ENCODE assay signal across 18 cellular contexts in genomic region chr2:232537499-232537898, GRCh38. TPM values are rescaled to one million over a fixed set of nuclear protein-coding genes. Genes with fewer than 3 reads are reported as not detected.
DNase-seq lines count a peak whose midpoint lies in the region; ATAC-seq, FAIRE-seq and TF ChIP-seq lines count a peak whose summit lies in the region.
"Had no signal": no experiment of that assay in that cellular context is flagged by ENCODE, and none has a peak within 500 bp of the region (broad histone marks: within the 10 kb centered on the region; RNA-seq: fewer than 3 reads in every experiment).

No MANE protein-coding gene starts in this region.

- H2BK15ac ChIP-seq in H1 (ENCODE audit: low read length), result no peak overlapping the region
- no peak overlapping the region for H2BK15ac ChIP-seq in mesendoderm (replicated peaks; ENCODE audit: low read depth)

- 93% methylated on average over 4 of the region's 4 CpGs; no CpG with 5 or more reads in 1 of the 2 experiments for WGBS in H1 (ENCODE audit: extremely low coverage in 1 of 2, insufficient coverage in 1 of 2, insufficient read length in 1 of 2, insufficient replicate concordance in 2 of 2, low coverage in 1 of 2, low lambda C conversion rate in 2 of 2, missing lambda C conversion rate in 1 of 2), 2 experiments
- WGBS in mesendoderm (ENCODE audit: extremely low coverage, insufficient coverage, low lambda C conversion rate), result no CpG with 5 or more reads among the region's 4 CpGs

- 0 out of 4 replicates have a peak, but pooled peaks cover 0 to 5% of the 10 kb centered on the region in 2 experiments for H3K9me3 ChIP-seq in H1 (ENCODE audit: insufficient read depth in 2 of 2, low read depth in 1 of 2, low read length in 1 of 2)
- H3K9me3 ChIP-seq: Caco-2 had no signal

- peaks cover 4 to 13% of the 10 kb centered on the region in 2 donors for H3K4me1 Mint-ChIP-seq in effector memory CD8-positive, alpha-beta T cell (ENCODE audit: low read depth in 2 of 2)
- no peaks in the 10 kb centered on the region for H3K4me1 Mint-ChIP-seq in progenitor cell of endocrine pancreas (ENCODE audit: low read depth)

- H2BK20ac ChIP-seq in H1 (ENCODE audit: low read length), result no peak overlapping the region

- no peak overlapping the region for H2AFZ ChIP-seq in H1 (ENCODE audit: low read length)

- H2BK12ac ChIP-seq in H1 (ENCODE audit: low read depth, low read length), result 0 out of 2 replicates have a peak overlapping the region, but pooled peaks have one; percentile 0

- H3K27me3 ChIP-seq in H7 (ENCODE audit: control insufficient read depth, insufficient read depth, low read length) (no peaks in the 10 kb centered on the region), H1 (replicated peaks in 1 of 4; ENCODE audit: control insufficient read depth in 3 of 4, extremely low read depth in 1 of 4, insufficient read depth in 3 of 4, low read length in 3 of 4) (no peaks in the 10 kb centered on the region), mesendoderm (ENCODE audit: insufficient read depth, low read length, poor library complexity) (no peaks in the 10 kb centered on the region)

- no peak for TF ChIP-seq RAD21 in H1 (IDR thresholded peaks at IDR 0.05 in 1 of 2, conservative IDR thresholded peaks at IDR 0.05 in 1 of 2; ENCODE audit: low read depth in 2 of 2, low read length in 2 of 2)

- H2AK5ac ChIP-seq in H1 (ENCODE audit: low read depth, low read length), result no peak overlapping the region; the same call in 1 of the 2 replicates
- no peak overlapping the region for H2AK5ac ChIP-seq in mesendoderm (ENCODE audit: low read length)

- no peak overlapping the region for H3K4me3 Mint-ChIP-seq in effector memory CD8-positive, alpha-beta T cell
- no peak overlapping the region for H3K4me3 Mint-ChIP-seq in progenitor cell of endocrine pancreas (ENCODE audit: low read depth)

- H3K9me3 Mint-ChIP-seq in effector memory CD8-positive, alpha-beta T cell, result no peaks in the 10 kb centered on the region
- no peaks in the 10 kb centered on the region for H3K9me3 Mint-ChIP-seq in progenitor cell of endocrine pancreas (ENCODE audit: low read depth)

- H4K20me1 ChIP-seq in H1 (replicated peaks in 1 of 2; ENCODE audit: control insufficient read depth in 1 of 2, insufficient read depth in 2 of 2, low read length in 2 of 2), result no peaks in the 10 kb centered on the region

- H2BK5ac ChIP-seq in H1 (ENCODE audit: low read depth, low read length) (no peak overlapping the region), mesendoderm (ENCODE audit: low read length) (no peak overlapping the region)

- H3K4me3 ChIP-seq in H7 (ENCODE audit: insufficient read depth, low read depth, low read length) (no peak overlapping the region), H1 (ENCODE audit: extremely low read depth in 1 of 4, insufficient read depth in 2 of 4, low read depth in 3 of 4, low read length in 4 of 4) (no peak overlapping the region), mesendoderm (ENCODE audit: low read length) (no peak overlapping the region)
- H3K4me3 ChIP-seq: GM12878 had no signal

- POLR2A ChIA-PET in H1 (lab: Charles Lee; ENCODE audit: partially characterized antibody), result interaction anchor here (1.2 to 2.4 kb wide), 2 partner anchors 10 to 13 kb away, joined by 5 to 16 read pairs; partner anchors contain the start of genes EIF4E2 and TIGD1

- TF ChIP-seq EP300 in H1 (IDR thresholded peaks at IDR 0.05; ENCODE audit: borderline replicate concordance in 1 of 2, low read depth in 2 of 2, low read length in 2 of 2), result no peak

- no peak overlapping the region for H3K14ac ChIP-seq in H1 (ENCODE audit: insufficient read length)

- H3K27ac Mint-ChIP-seq in effector memory CD8-positive, alpha-beta T cell, result no peak overlapping the region
- no peak overlapping the region for H3K27ac Mint-ChIP-seq in progenitor cell of endocrine pancreas

- H3K4me1 ChIP-seq in H1 (replicated peaks in 1 of 4; ENCODE audit: control insufficient read depth in 3 of 4, insufficient read depth in 4 of 4, low read length in 3 of 4) (peaks cover 0 to 18% (median 11%) of the 10 kb centered on the region in 4 experiments; a peak in 6 of 7 replicates), mesendoderm (ENCODE audit: control insufficient read depth, low read depth, low read length) (peaks cover 2% of the 10 kb centered on the region)
- H3K4me1 ChIP-seq: Caco-2 had no signal

- H3K9ac ChIP-seq in H1 (replicated peaks in 1 of 4; ENCODE audit: extremely low read depth in 1 of 4, low read depth in 3 of 4, low read length in 3 of 4) (no peak overlapping the region), mesendoderm (ENCODE audit: low read length) (no peak overlapping the region)

- H3K4me2 ChIP-seq in H1 (ENCODE audit: insufficient read depth in 1 of 2, low read depth in 2 of 2, low read length in 2 of 2) (no peak overlapping the region), mesendoderm (ENCODE audit: low read length) (no peak overlapping the region)

- H3K36me3 ChIP-seq in H7 (replicated peaks; ENCODE audit: control insufficient read depth, insufficient read depth, low read length) (no peaks in the 10 kb centered on the region), H1 (ENCODE audit: control insufficient read depth in 2 of 4, insufficient read depth in 4 of 4, low read length in 3 of 4) (no peaks in the 10 kb centered on the region), mesendoderm (ENCODE audit: control insufficient read depth, insufficient read depth, low read length) (no peaks in the 10 kb centered on the region)

- no peak for TF ChIP-seq POLR2A in H1 (IDR thresholded peaks at IDR 0.05; ENCODE audit: control extremely low read depth in 1 of 2, low read depth in 2 of 2, low read length in 2 of 2)

- H3K56ac ChIP-seq in H1 (replicated peaks; ENCODE audit: insufficient read length, low read depth, low read length), result no peak overlapping the region
- H3K56ac ChIP-seq in mesendoderm (ENCODE audit: low read length), result no peak overlapping the region

- DNase-seq in H7 (peak; percentile 26), H1 (ENCODE audit: low read depth in 1 of 2, low spot score in 2 of 2) (no peak), mesendoderm (no peak), sciatic nerve (ENCODE audit: low spot score) (peak; percentile 40), OCI-M2 (lab: John Stamatoyannopoulos, UW; ENCODE audit: unreplicated experiment) (no peak), NCI-H2081 (lab: John Stamatoyannopoulos, UW) (no peak), progenitor cell of endocrine pancreas (ENCODE audit: low spot score, unreplicated experiment) (no peak)
- DNase-seq in effector memory CD8-positive, alpha-beta T cell, result no peak
- DNase-seq: NCI-H146, NCI-H2227 treated with DMSO at 0.1 percent for 48 hours, NCI-H524 treated with DMSO at 0.1 percent for 48 hours had no signal

- H4K91ac ChIP-seq in H1 (replicated peaks; ENCODE audit: insufficient read length, low read length), result no peak overlapping the region

- H4K5ac ChIP-seq in H1 (ENCODE audit: insufficient read length, low read depth, low read length) (no peak overlapping the region), mesendoderm (ENCODE audit: low read length) (no peak overlapping the region)

- H3K18ac ChIP-seq in H1 (ENCODE audit: extremely low read depth, low read length), result no peak overlapping the region
- H3K18ac ChIP-seq in mesendoderm (ENCODE audit: low read length), result no peak overlapping the region

- 0 out of 2 replicates have a peak, but pooled peaks cover 1% of the 10 kb centered on the region for H3K23me2 ChIP-seq in H1 (ENCODE audit: low read depth, low read length)

- H3K4ac ChIP-seq in H1 (replicated peaks; ENCODE audit: insufficient read length, low read depth, low read length) (no peak overlapping the region), mesendoderm (ENCODE audit: low read depth, low read length) (no peak overlapping the region)

- H3K79me2 ChIP-seq in H1 (ENCODE audit: control insufficient read depth in 1 of 2, insufficient read depth in 2 of 2, low read length in 2 of 2) (no peaks in the 10 kb centered on the region), mesendoderm (ENCODE audit: control insufficient read depth, insufficient read depth, low read length) (no peaks in the 10 kb centered on the region)

- intact Hi-C loops in sciatic nerve (cut with DNase I), result no loop called here

- TF ChIP-seq CTCF in H1 (IDR thresholded peaks at IDR 0.05; ENCODE audit: control extremely low read depth in 1 of 3, insufficient read depth in 1 of 3, low read depth in 1 of 3, low read length in 3 of 3) (no peak), progenitor cell of endocrine pancreas (IDR thresholded peaks at IDR 0.05; ENCODE audit: unreplicated experiment) (no peak)

- H3K23ac ChIP-seq in H1 (ENCODE audit: insufficient read length), result no peak overlapping the region
- peak overlapping the region; percentile 29 for H3K23ac ChIP-seq in mesendoderm (ENCODE audit: low read length)

- H3K27ac ChIP-seq in H1 (ENCODE audit: low read depth, low read length) (no peak overlapping the region), mesendoderm (ENCODE audit: low read depth, low read length) (no peak overlapping the region)

- no peak for FAIRE-seq in H1 (lab: Jason Lieb, UNC)
- FAIRE-seq: GM12878, GM18507, GM19239 had no signal

- H3K79me1 ChIP-seq in H1 (ENCODE audit: low read depth, low read length), result no peaks in the 10 kb centered on the region
- no peaks in the 10 kb centered on the region for H3K79me1 ChIP-seq in mesendoderm (ENCODE audit: low read length)

- CTCF ChIA-PET in H1 (lab: Charles Lee; ENCODE audit: partially characterized antibody), result interaction anchor here (0.6 to 5.5 kb wide), 20 partner anchors 8 to 517 kb away, joined by 3 to 29 read pairs (median 4); partner anchors contain the start of genes CHRND, EIF4E2, PRSS56 and TIGD1

- H2BK120ac ChIP-seq in H1 (replicated peaks; ENCODE audit: low read depth, low read length) (no peak overlapping the region), mesendoderm (ENCODE audit: low read depth, low read length) (no peak overlapping the region)

- H4K8ac ChIP-seq in H1 (ENCODE audit: extremely low read depth, insufficient read depth, low read length) (no peak overlapping the region), mesendoderm (ENCODE audit: low read depth, low read length) (no peak overlapping the region)

- ATAC-seq in sciatic nerve, result no peak
- ATAC-seq in effector memory CD8-positive, alpha-beta T cell (replicated peaks), result no peak

- H3K36me3 Mint-ChIP-seq in effector memory CD8-positive, alpha-beta T cell (ENCODE audit: insufficient read depth), result peaks cover 5% of the 10 kb centered on the region
- H3K36me3 Mint-ChIP-seq in progenitor cell of endocrine pancreas (ENCODE audit: insufficient read depth), result no peaks in the 10 kb centered on the region
- H3K36me3 Mint-ChIP-seq: CD14-positive monocyte had no signal

- peaks cover 26 to 61% of the 10 kb centered on the region in 2 donors for H3K27me3 Mint-ChIP-seq in effector memory CD8-positive, alpha-beta T cell
- peaks cover 7% of the 10 kb centered on the region for H3K27me3 Mint-ChIP-seq in progenitor cell of endocrine pancreas

RNA-seq across cellular contexts. Expression of gene CHRNG, which starts 2.0 kb away (rescaled TPM):
- total RNA-seq in H7 (2014; rRNA removed; shearing (Covaris generic)), result not detected in 2 replicates
- not detected in 2 replicates for total RNA-seq in H1 (2021; fragmentation: NEBNext Ultra II Directional; extraction: Animal tissue kit (Norgen Biotek cat#: 25700))
- polyA plus RNA-seq in H1 (2011; rRNA removed), result 0.05 TPM in 2 replicates
- polyA plus RNA-seq in H1 (2011; cell fraction: cytosol; rRNA removed), result 0.08 TPM
- 0.14 TPM for polyA plus RNA-seq in H1 (2011; cell fraction: nucleus; rRNA removed)
- 0.09 to 0.12 TPM in 2 of 4 replicates, not detected in the others for polyA plus RNA-seq in H1 (2012, experiment 1 of 2)
- polyA plus RNA-seq in H1 (2012, experiment 2 of 2), result not detected
- 0.02 TPM for polyA plus RNA-seq in H1 (2013, experiment 1 of 2)
- not detected for polyA plus RNA-seq in H1 (2013, experiment 2 of 2)
- not detected in 2 replicates for polyA minus RNA-seq in H1 (2011; rRNA and poly(A)+ RNA removed)
- polyA minus RNA-seq in H1 (2011; cell fraction: cytosol; rRNA and poly(A)+ RNA removed), result not detected
- polyA minus RNA-seq in H1 (2011; cell fraction: nucleus; rRNA and poly(A)+ RNA removed), result not detected
- polyA plus RNA-seq in mesendoderm (2013, experiment 1 of 2), result not detected
- not detected for polyA plus RNA-seq in mesendoderm (2013, experiment 2 of 2)
- total RNA-seq in sciatic nerve (not detected), progenitor cell of endocrine pancreas (0.42 TPM in 1 of 2 replicates, not detected in the other)
- total RNA-seq: A673, Caco-2, GM12878, HT1080 had no signal
- polyA plus RNA-seq: CD14-positive monocyte had no signal

RNA-seq across cellular contexts. Expression of gene CHRND, which starts 11.5 kb away (rescaled TPM):
- not detected in 2 replicates for total RNA-seq in H7 (2014; rRNA removed; shearing (Covaris generic))
- total RNA-seq in H1 (2021; fragmentation: NEBNext Ultra II Directional; extraction: Animal tissue kit (Norgen Biotek cat#: 25700)), result not detected in 2 replicates
- polyA plus RNA-seq in H1 (2011; rRNA removed), result 0.11 and 0.24 TPM in 2 replicates
- polyA plus RNA-seq in H1 (2011; cell fraction: cytosol; rRNA removed), result 0.21 TPM
- 0.40 TPM for polyA plus RNA-seq in H1 (2011; cell fraction: nucleus; rRNA removed)
- polyA plus RNA-seq in H1 (2012, experiment 1 of 2), result 0.09 to 0.27 TPM (median 0.13 TPM) in 3 of 4 replicates, not detected in the other
- 0.35 TPM for polyA plus RNA-seq in H1 (2012, experiment 2 of 2)
- 0.12 TPM for polyA plus RNA-seq in H1 (2013, experiment 1 of 2)
- polyA plus RNA-seq in H1 (2013, experiment 2 of 2), result 0.11 TPM
- 0.06 TPM in 1 of 2 replicates, not detected in the other for polyA minus RNA-seq in H1 (2011; rRNA and poly(A)+ RNA removed)
- not detected for polyA minus RNA-seq in H1 (2011; cell fraction: cytosol; rRNA and poly(A)+ RNA removed)
- polyA minus RNA-seq in H1 (2011; cell fraction: nucleus; rRNA and poly(A)+ RNA removed), result not detected
- not detected for polyA plus RNA-seq in mesendoderm (2013, experiment 1 of 2)
- polyA plus RNA-seq in mesendoderm (2013, experiment 2 of 2), result 0.04 TPM
- total RNA-seq in sciatic nerve (not detected), progenitor cell of endocrine pancreas (0.12 TPM in 1 of 2 replicates, not detected in the other)
- total RNA-seq: A673, Caco-2, GM12878, HT1080 had no signal
- polyA plus RNA-seq: CD14-positive monocyte, GM12878 had no signal

RNA-seq across cellular contexts. Expression of gene TIGD1, which starts 12.9 kb away (rescaled TPM):
- total RNA-seq in H7 (2014; rRNA removed; shearing (Covaris generic)), result 5.0 and 8.0 TPM in 2 replicates
- total RNA-seq in H1 (2021; fragmentation: NEBNext Ultra II Directional; extraction: Animal tissue kit (Norgen Biotek cat#: 25700)), result 7.9 and 8.3 TPM in 2 replicates
- 4.2 and 4.7 TPM in 2 replicates for polyA plus RNA-seq in H1 (2011; rRNA removed)
- polyA plus RNA-seq in H1 (2011; cell fraction: cytosol; rRNA removed), result 6.3 TPM
- polyA plus RNA-seq in H1 (2011; cell fraction: nucleus; rRNA removed), result 7.5 TPM
- polyA plus RNA-seq in H1 (2012, experiment 1 of 2), result 4.8 to 7.0 TPM (median 5.5 TPM) in 4 replicates
- 1.2 TPM for polyA plus RNA-seq in H1 (2012, experiment 2 of 2)
- 8.7 TPM for polyA plus RNA-seq in H1 (2013, experiment 1 of 2)
- 7.2 TPM for polyA plus RNA-seq in H1 (2013, experiment 2 of 2)
- polyA minus RNA-seq in H1 (2011; rRNA and poly(A)+ RNA removed), result 5.9 and 6.4 TPM in 2 replicates
- 4.4 TPM for polyA minus RNA-seq in H1 (2011; cell fraction: cytosol; rRNA and poly(A)+ RNA removed)
- polyA minus RNA-seq in H1 (2011; cell fraction: nucleus; rRNA and poly(A)+ RNA removed), result 25.9 TPM
- 4.9 TPM for polyA plus RNA-seq in mesendoderm (2013, experiment 1 of 2)
- polyA plus RNA-seq in mesendoderm (2013, experiment 2 of 2), result 5.1 TPM
- total RNA-seq in sciatic nerve (4.5 TPM), progenitor cell of endocrine pancreas (11.9 and 12.0 TPM in 2 replicates)

RNA-seq across cellular contexts. Expression of gene EIF4E2, which starts 13.0 kb away (rescaled TPM):
- 64.6 and 65.3 TPM in 2 replicates for total RNA-seq in H7 (2014; rRNA removed; shearing (Covaris generic))
- 114 and 116 TPM in 2 replicates for total RNA-seq in H1 (2021; fragmentation: NEBNext Ultra II Directional; extraction: Animal tissue kit (Norgen Biotek cat#: 25700))
- polyA plus RNA-seq in H1 (2011; rRNA removed), result 38.0 and 39.4 TPM in 2 replicates
- 53.4 TPM for polyA plus RNA-seq in H1 (2011; cell fraction: cytosol; rRNA removed)
- polyA plus RNA-seq in H1 (2011; cell fraction: nucleus; rRNA removed), result 49.3 TPM
- polyA plus RNA-seq in H1 (2012, experiment 1 of 2), result 113 to 126 TPM (median 115 TPM) in 4 replicates
- polyA plus RNA-seq in H1 (2012, experiment 2 of 2), result 73.3 TPM
- 56.9 TPM for polyA plus RNA-seq in H1 (2013, experiment 1 of 2)
- polyA plus RNA-seq in H1 (2013, experiment 2 of 2), result 59.0 TPM
- polyA minus RNA-seq in H1 (2011; rRNA and poly(A)+ RNA removed), result 40.4 and 45.9 TPM in 2 replicates
- 27.6 TPM for polyA minus RNA-seq in H1 (2011; cell fraction: cytosol; rRNA and poly(A)+ RNA removed)
- 36.0 TPM for polyA minus RNA-seq in H1 (2011; cell fraction: nucleus; rRNA and poly(A)+ RNA removed)
- polyA plus RNA-seq in mesendoderm (2013, experiment 1 of 2), result 73.2 TPM
- 72.6 TPM for polyA plus RNA-seq in mesendoderm (2013, experiment 2 of 2)
- total RNA-seq in sciatic nerve (41.0 TPM), progenitor cell of endocrine pancreas (78.5 and 81.9 TPM in 2 replicates)

RNA-seq across cellular contexts. Expression of gene PRSS56, which starts 17.3 kb away (rescaled TPM):
- total RNA-seq in H7 (2014; rRNA removed; shearing (Covaris generic)), result not detected in 2 replicates
- not detected in 2 replicates for total RNA-seq in H1 (2021; fragmentation: NEBNext Ultra II Directional; extraction: Animal tissue kit (Norgen Biotek cat#: 25700))
- polyA plus RNA-seq in H1 (2011; rRNA removed), result 0.03 and 0.11 TPM in 2 replicates
- polyA plus RNA-seq in H1 (2011; cell fraction: cytosol; rRNA removed), result 0.09 TPM
- polyA plus RNA-seq in H1 (2011; cell fraction: nucleus; rRNA removed), result 0.14 TPM
- polyA plus RNA-seq in H1 (2012, experiment 1 of 2), result 0.17 TPM in 1 of 4 replicates, not detected in the others
- not detected for polyA plus RNA-seq in H1 (2012, experiment 2 of 2)
- polyA plus RNA-seq in H1 (2013, experiment 1 of 2), result not detected
- polyA plus RNA-seq in H1 (2013, experiment 2 of 2), result not detected
- not detected in 2 replicates for polyA minus RNA-seq in H1 (2011; rRNA and poly(A)+ RNA removed)
- polyA minus RNA-seq in H1 (2011; cell fraction: cytosol; rRNA and poly(A)+ RNA removed), result not detected
- polyA minus RNA-seq in H1 (2011; cell fraction: nucleus; rRNA and poly(A)+ RNA removed), result not detected
- polyA plus RNA-seq in mesendoderm (2013, experiment 1 of 2), result not detected
- polyA plus RNA-seq in mesendoderm (2013, experiment 2 of 2), result 0.01 TPM
- total RNA-seq in sciatic nerve, result not detected
- total RNA-seq in progenitor cell of endocrine pancreas, result not detected in 2 replicates
- total RNA-seq: A673, Caco-2, GM12878, HT1080 had no signal
- polyA plus RNA-seq: CD14-positive monocyte, GM12878 had no signal

Comparison
In these comparisons a context has a peak if more than half of its experiments do, and no peak if none do; other contexts are left out.
1. DNase-seq: peak in H7 (single experiment) and sciatic nerve (single experiment); none in H1 (0 of 2), mesendoderm (single experiment), OCI-M2 (single experiment), effector memory CD8-positive, alpha-beta T cell (0 of 3), NCI-H2081 (0 of 2) and progenitor cell of endocrine pancreas (single experiment).